10 cellular contexts compared by ENCODE assay signal in the genomic region with DNA sequence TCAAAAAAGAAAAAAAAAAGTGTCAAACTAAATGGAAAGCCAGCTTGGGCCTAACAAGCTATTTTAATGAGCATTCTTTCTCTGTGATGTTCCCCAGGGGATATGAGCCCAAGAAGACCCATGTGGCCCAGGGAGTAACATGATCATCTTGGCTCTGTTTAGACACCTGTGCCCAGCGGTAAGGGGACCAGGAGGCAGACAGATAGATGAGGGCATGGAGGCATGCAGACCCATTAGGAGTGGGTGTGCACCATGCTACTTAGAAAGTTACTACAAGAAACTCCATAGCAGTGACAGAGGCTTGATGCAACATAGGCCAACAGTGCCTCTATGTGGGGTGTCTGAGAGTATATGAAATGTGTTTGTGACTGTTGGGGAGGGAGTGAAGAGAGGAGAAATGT.
A peak's percentile ranks its signal among the peaks of the same experiment; 100 is the strongest.
DNase-seq lines count a peak whose midpoint lies in the region; ATAC-seq and TF ChIP-seq lines count a peak whose summit lies in the region.
"Had no signal": no experiment of that assay in that cellular context is flagged by ENCODE, and none has a peak within 500 bp of the region (broad histone marks: within the 10 kb centered on the region; RNA-seq: fewer than 3 reads in every experiment).

No MANE protein-coding gene starts in this region.

- CTCF ChIA-PET in RWPE1 (lab: Yijun Ruan, JAX): interaction anchor here (0.7 to 1.9 kb wide), 3 partner anchors 64 to 464 kb away, joined by 3 to 8 read pairs (median 3); no protein-coding TSS in a partner anchor

- no peak for TF ChIP-seq CTCF in RWPE1 (conservative IDR thresholded peaks at IDR 0.05; ENCODE audit: low read depth)

- DNase-seq in DMS114 treated with DMSO at 0.1 percent for 48 hours (lab: John Stamatoyannopoulos, UW; ENCODE audit: unreplicated experiment) (peak; percentile 79), RWPE1 (ENCODE audit: low spot score) (peak; percentile 15), hepatic stellate cell (ENCODE audit: low spot score) (peak; percentile 16), ecto neural progenitor cell (ENCODE audit: low spot score) (no peak), DMS153 (lab: John Stamatoyannopoulos, UW) (no peak)
- DNase-seq in central memory CD4-positive, alpha-beta T cell: no peak
- DNase-seq: activated CD4-positive, CD25-positive, alpha-beta regulatory T cell treated with anti-CD3 and anti-CD28 coated beads, Interleukin-2, amount 50 U/mL, for 72 hours; transverse colon had no signal

- POLR2A ChIA-PET in RWPE1 (lab: Yijun Ruan, JAX; ENCODE audit: low non-redundant PET): no interaction called here

- no peak overlapping the region for H3K27ac ChIP-seq in RWPE1
- H3K27ac ChIP-seq: transverse colon had no signal

- ATAC-seq in GM18909 (IDR thresholded peaks at IDR 0.05; ENCODE audit: poor library complexity, unreplicated experiment): peak; percentile 25
- ATAC-seq in HG02970 (IDR thresholded peaks at IDR 0.05; ENCODE audit: low FRiP score, unreplicated experiment): no peak

Comparison
In these comparisons a context has a peak if more than half of its experiments do, and no peak if none do; other contexts are left out.
1. DNase-seq: peak in DMS114 treated with DMSO at 0.1 percent for 48 hours (single experiment), RWPE1 (single experiment) and hepatic stellate cell (single experiment); none in central memory CD4-positive, alpha-beta T cell (single experiment), ecto neural progenitor cell (single experiment) and DMS153 (single experiment).